In the genomic region with DNA sequence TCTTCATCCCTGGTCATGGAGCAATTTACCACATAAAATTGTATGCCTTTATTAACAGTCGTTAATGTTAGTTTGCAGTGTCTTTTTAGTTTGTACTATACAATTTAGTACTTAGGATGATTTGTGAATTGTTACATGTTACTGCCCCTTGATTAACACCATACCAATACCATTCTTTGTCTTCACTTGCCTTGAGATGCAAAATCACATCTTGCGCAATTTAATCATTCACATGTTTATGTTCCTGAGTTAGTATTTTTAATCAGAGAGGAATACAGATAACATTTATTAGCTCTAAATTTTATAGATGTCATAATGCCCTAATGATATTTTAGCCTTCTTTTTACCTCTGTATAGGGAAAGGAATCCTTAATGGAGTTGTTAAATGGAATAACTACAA, we compare ENCODE assay signal across 24 cellular contexts.
"Had no signal": no experiment of that assay in that cellular context is flagged by ENCODE, and none has a peak within 500 bp of the region (broad histone marks: within the 10 kb centered on the region; RNA-seq: fewer than 3 reads in every experiment).

No MANE protein-coding gene starts in this region.

- DNase-seq: activated CD4-positive, alpha-beta memory T cell treated with anti-CD3 and anti-CD28 coated beads, Interleukin-2, amount 10 ng/mL, durations not matched to agents 7 days and 5 days; activated CD4-positive, alpha-beta T cell treated with anti-CD3 and anti-CD28 coated beads for 4 hours; activated CD8-positive, alpha-beta memory T cell treated with anti-CD3 and anti-CD28 coated beads, Interleukin-2, amount 10 ng/mL, durations not matched to agents 7 days and 5 days; activated naive CD4-positive, alpha-beta T cell treated with Interleukin-2 at 50 U/mL for 16 hours; activated naive CD8-positive, alpha-beta T cell treated with anti-CD3 and anti-CD28 coated beads, Interleukin-2, amount 10 ng/mL, durations not matched to agents 7 days and 5 days; effector CD4-positive, alpha-beta T cell; hypothalamus; lower lobe of right lung; naive thymus-derived CD8-positive, alpha-beta T cell; nucleus accumbens; stimulated activated CD4-positive, alpha-beta T cell treated with anti-CD3 and anti-CD28 coated beads, Interleukin-4, amount 100 ng/mL, for 1 hour; stimulated activated naive CD8-positive, alpha-beta T cell treated with anti-CD3 and anti-CD28 coated beads, Interleukin-15, amount 100 ng/mL, for 72 hours; trophoblast cell had no signal

- H3K9me3 Mint-ChIP-seq: activated CD4-positive, alpha-beta memory T cell treated with anti-CD3 and anti-CD28 coated beads, Interleukin-2, amount 10 ng/mL, durations not matched to agents 7 days and 5 days; activated naive CD8-positive, alpha-beta T cell treated with anti-CD3 and anti-CD28 coated beads, Interleukin-2, amount 10 ng/mL, durations not matched to agents 7 days and 5 days; activated T-helper 2 cell treated with anti-CD3 and anti-CD28 coated beads, Interferon-gamma antibody, Interleukin-2, Interleukin-4, amounts not matched to agents 10 μg/mL and 5 μg/mL and 100 μg/mL, durations not matched to agents 14 hours and 24 hours and 36 hours; naive thymus-derived CD8-positive, alpha-beta T cell; stimulated activated naive CD8-positive, alpha-beta T cell treated with anti-CD3 and anti-CD28 coated beads, Interleukin-15, amount 100 ng/mL, for 72 hours; WTC11 had no signal

- H3K9me3 ChIP-seq: esophagus muscularis mucosa, lower lobe of right lung, prostate gland, right atrium auricular region, suprapubic skin, vagina had no signal

- ATAC-seq: activated CD8-positive, alpha-beta memory T cell treated with anti-CD3 and anti-CD28 coated beads, Interleukin-2, amount 10 ng/mL, durations not matched to agents 7 days and 5 days; lower lobe of right lung; naive thymus-derived CD8-positive, alpha-beta T cell; stimulated activated naive CD8-positive, alpha-beta T cell treated with anti-CD3 and anti-CD28 coated beads, Interleukin-15, amount 100 ng/mL, for 72 hours; WTC11 had no signal

- H3K27me3 ChIP-seq: esophagus muscularis mucosa, right atrium auricular region, suprapubic skin, vagina had no signal

- H3K4me1 Mint-ChIP-seq: activated CD4-positive, alpha-beta memory T cell treated with anti-CD3 and anti-CD28 coated beads, Interleukin-2, amount 10 ng/mL, durations not matched to agents 7 days and 5 days; activated CD8-positive, alpha-beta memory T cell treated with anti-CD3 and anti-CD28 coated beads, Interleukin-2, amount 10 ng/mL, durations not matched to agents 7 days and 5 days had no signal

- H3K36me3 ChIP-seq: lower lobe of right lung, prostate gland, right atrium auricular region, suprapubic skin, vagina had no signal

- H3K4me3 ChIP-seq: esophagus muscularis mucosa, lower lobe of right lung, prostate gland, right atrium auricular region, skin epidermis, suprapubic skin, vagina had no signal

- H3K27ac Mint-ChIP-seq: activated CD4-positive, alpha-beta memory T cell treated with anti-CD3 and anti-CD28 coated beads, Interleukin-2, amount 10 ng/mL, durations not matched to agents 7 days and 5 days; activated CD8-positive, alpha-beta memory T cell treated with anti-CD3 and anti-CD28 coated beads, Interleukin-2, amount 10 ng/mL, durations not matched to agents 7 days and 5 days; activated naive CD8-positive, alpha-beta T cell treated with anti-CD3 and anti-CD28 coated beads, Interleukin-2, amount 10 ng/mL, durations not matched to agents 7 days and 5 days; activated T-helper 2 cell treated with anti-CD3 and anti-CD28 coated beads, Interferon-gamma antibody, Interleukin-2, Interleukin-4, amounts not matched to agents 10 μg/mL and 5 μg/mL and 100 μg/mL, durations not matched to agents 14 hours and 24 hours and 36 hours; stimulated activated naive CD8-positive, alpha-beta T cell treated with anti-CD3 and anti-CD28 coated beads, Interleukin-15, amount 100 ng/mL, for 72 hours; WTC11 had no signal

- H3K4me1 ChIP-seq: prostate gland, suprapubic skin had no signal

- H3K27ac ChIP-seq: esophagus muscularis mucosa, lower lobe of right lung, prostate gland, right atrium auricular region, skin epidermis, suprapubic skin, vagina had no signal

- FAIRE-seq: astrocyte, frontal cortex, keratinocyte had no signal

- H3K4me3 Mint-ChIP-seq: activated CD4-positive, alpha-beta memory T cell treated with anti-CD3 and anti-CD28 coated beads, Interleukin-2, amount 10 ng/mL, durations not matched to agents 7 days and 5 days; activated CD8-positive, alpha-beta memory T cell treated with anti-CD3 and anti-CD28 coated beads, Interleukin-2, amount 10 ng/mL, durations not matched to agents 7 days and 5 days; activated naive CD8-positive, alpha-beta T cell treated with anti-CD3 and anti-CD28 coated beads, Interleukin-2, amount 10 ng/mL, durations not matched to agents 7 days and 5 days; stimulated activated naive CD8-positive, alpha-beta T cell treated with anti-CD3 and anti-CD28 coated beads, Interleukin-15, amount 100 ng/mL, for 72 hours; WTC11 had no signal

- H3K36me3 Mint-ChIP-seq: WTC11 had no signal

- H3K27me3 Mint-ChIP-seq: activated CD4-positive, alpha-beta memory T cell treated with anti-CD3 and anti-CD28 coated beads, Interleukin-2, amount 10 ng/mL, durations not matched to agents 7 days and 5 days; activated CD8-positive, alpha-beta memory T cell treated with anti-CD3 and anti-CD28 coated beads, Interleukin-2, amount 10 ng/mL, durations not matched to agents 7 days and 5 days; activated naive CD8-positive, alpha-beta T cell treated with anti-CD3 and anti-CD28 coated beads, Interleukin-2, amount 10 ng/mL, durations not matched to agents 7 days and 5 days; naive thymus-derived CD8-positive, alpha-beta T cell; stimulated activated naive CD8-positive, alpha-beta T cell treated with anti-CD3 and anti-CD28 coated beads, Interleukin-15, amount 100 ng/mL, for 72 hours had no signal
